ENCODE assay signal across 9 cellular contexts in genomic region chr19:2607712-2608601, GRCh38.
A peak's percentile ranks its signal among the peaks of the same experiment; 100 is the strongest.
DNase-seq lines count a peak whose midpoint lies in the region; ATAC-seq and TF ChIP-seq lines count a peak whose summit lies in the region.
"Had no signal": no experiment of that assay in that cellular context is flagged by ENCODE, and none has a peak within 500 bp of the region (broad histone marks: within the 10 kb centered on the region; RNA-seq: fewer than 3 reads in every experiment).

No MANE protein-coding gene starts in this region.

- H3K9me3 ChIP-seq in esophagus muscularis mucosa, result no peaks in the 10 kb centered on the region
- H3K9me3 ChIP-seq in smooth muscle cell (replicated peaks; ENCODE audit: low read depth), result no peaks in the 10 kb centered on the region

- 77% methylated on average over 40 of the region's 47 CpGs for WGBS in esophagus muscularis mucosa
- WGBS in smooth muscle cell (ENCODE audit: low lambda C conversion rate), result 80% methylated on average over 42 of the region's 47 CpGs

- H3K4me1 ChIP-seq in esophagus muscularis mucosa (peaks cover 22 to 50% (median 37%) of the 10 kb centered on the region in 4 donors), smooth muscle cell (ENCODE audit: low read depth) (peaks cover 7% of the 10 kb centered on the region)

- no peak overlapping the region for H3K4me3 ChIP-seq in esophagus muscularis mucosa
- no peak overlapping the region for H3K4me3 ChIP-seq in smooth muscle cell
- H3K4me3 ChIP-seq: dorsolateral prefrontal cortex had no signal

- H3K27me3 ChIP-seq in esophagus muscularis mucosa, result no peaks in the 10 kb centered on the region
- no peaks in the 10 kb centered on the region for H3K27me3 ChIP-seq in smooth muscle cell (ENCODE audit: low read depth)
- H3K27me3 ChIP-seq: dorsolateral prefrontal cortex had no signal

- TF ChIP-seq CTCF in esophagus muscularis mucosa (IDR thresholded peaks at IDR 0.05) (no peak), smooth muscle cell (IDR thresholded peaks at IDR 0.05; ENCODE audit: borderline replicate concordance, insufficient read depth, poor library complexity, severe bottlenecking) (no peak)

- no peak overlapping the region for H2AFZ ChIP-seq in smooth muscle cell (ENCODE audit: low read depth)

- peak overlapping the region in 3 of 4 donors; percentile 0 to 92 (median 90) for H3K27ac ChIP-seq in esophagus muscularis mucosa (replicated peaks in 1 of 4)
- H3K27ac ChIP-seq in smooth muscle cell (ENCODE audit: low read depth), result no peak overlapping the region
- H3K27ac ChIP-seq: dorsolateral prefrontal cortex had no signal

- peak; percentile 94 to 95 for DNase-seq in activated CD4-positive, alpha-beta T cell treated with anti-CD3 and anti-CD28 coated beads for 4 hours
- DNase-seq in esophagus muscularis mucosa (ENCODE audit: extremely low spot score), result no peak
- DNase-seq in stimulated activated naive CD4-positive, alpha-beta T cell treated with Interleukin-2 at 50 U/mL for 16 hours (lab: John Stamatoyannopoulos, UW), result peak; percentile 94
- DNase-seq in smooth muscle cell (lab: John Stamatoyannopoulos, UW; ENCODE audit: unreplicated experiment), result no peak
- DNase-seq in iPS-NIHi11 (ENCODE audit: low spot score), result no peak

- no peaks in the 10 kb centered on the region for H3K79me2 ChIP-seq in smooth muscle cell (ENCODE audit: low read depth)

- intact Hi-C loops in esophagus muscularis mucosa (cut with DNase I), result loop anchor here (5.0 kb wide), 1 partner anchor 66 kb away; no protein-coding TSS in a partner anchor

- TF ChIP-seq POLR2A in GM15510 (IDR thresholded peaks at IDR 0.05; ENCODE audit: borderline replicate concordance, extremely low read depth, insufficient read length) (peak; percentile 51), esophagus muscularis mucosa (IDR thresholded peaks at IDR 0.05; ENCODE audit: low read depth) (no peak)

- H4K20me1 ChIP-seq in smooth muscle cell (ENCODE audit: low read depth), result no peaks in the 10 kb centered on the region

- no peak overlapping the region for H3K4me2 ChIP-seq in smooth muscle cell

- no peak overlapping the region for H3K9ac ChIP-seq in smooth muscle cell (ENCODE audit: low read depth)

- ATAC-seq in HG02840 (IDR thresholded peaks at IDR 0.05; ENCODE audit: low FRiP score, unreplicated experiment) (peak; percentile 38), GM21576 (IDR thresholded peaks at IDR 0.05; ENCODE audit: unreplicated experiment) (no peak)

- peaks cover 5% of the 10 kb centered on the region for H3F3A ChIP-seq in smooth muscle cell (ENCODE audit: low read depth)

- no peak for TF ChIP-seq EP300 in esophagus muscularis mucosa (IDR thresholded peaks at IDR 0.05)

- H3K36me3 ChIP-seq in esophagus muscularis mucosa (no peaks in the 10 kb centered on the region), smooth muscle cell (ENCODE audit: low read depth) (no peaks in the 10 kb centered on the region)

Comparison
In these comparisons a context has a peak if more than half of its experiments do, and no peak if none do; other contexts are left out.
1. DNase-seq: peak in activated CD4-positive, alpha-beta T cell treated with anti-CD3 and anti-CD28 coated beads for 4 hours (2 of 2) and stimulated activated naive CD4-positive, alpha-beta T cell treated with Interleukin-2 at 50 U/mL for 16 hours (single experiment); none in esophagus muscularis mucosa (single experiment), smooth muscle cell (single experiment) and iPS-NIHi11 (single experiment).